ENCODE assay signal across 8 cellular contexts in genomic region chrX:8364369-8365141, GRCh38.
DNase-seq lines count a peak whose midpoint lies in the region; ATAC-seq and TF ChIP-seq lines count a peak whose summit lies in the region.

No MANE protein-coding gene starts in this region.

- no peaks in the 10 kb centered on the region for H3K36me3 ChIP-seq in BE2C

- H3K9me3 ChIP-seq in BE2C = no peaks in the 10 kb centered on the region

- in situ Hi-C loops in KBM-7 (cut with MboI; ENCODE audit: low pct_unique_long_range_greater_than_20kb, low sequenced_read_pairs) = no loop called here

- peak; percentile 44 for TF ChIP-seq CTCF in BE2C (IDR thresholded peaks at IDR 0.05; ENCODE audit: low read depth, low read length)
- no peak for TF ChIP-seq CTCF in omental fat pad (IDR thresholded peaks at IDR 0.05)

- no peaks in the 10 kb centered on the region for H3K27me3 ChIP-seq in BE2C

- peak; percentile 38 for DNase-seq in BE2C
- peak; percentile 51 for DNase-seq in KBM-7
- peak; percentile 15 for DNase-seq in OCI-M1 (lab: John Stamatoyannopoulos, UW)
- DNase-seq in head of caudate nucleus = peak in 29 of 42 donors; percentile 1 to 52 (median 21)
- no peak for DNase-seq in omental fat pad (ENCODE audit: low spot score)

- no peak overlapping the region for H3K4me3 ChIP-seq in BE2C (ENCODE audit: low read depth, low read length)

- intact Hi-C loops in head of caudate nucleus (cut with DNase I) = no loop called here

- ATAC-seq in omental fat pad (ENCODE audit: low FRiP score) (no peak), GM19324 (IDR thresholded peaks at IDR 0.05; ENCODE audit: low FRiP score, unreplicated experiment) (no peak), HG03521 (IDR thresholded peaks at IDR 0.05; ENCODE audit: unreplicated experiment) (no peak), GM21619 (IDR thresholded peaks at IDR 0.05; ENCODE audit: unreplicated experiment) (no peak)

- H3K4me1 ChIP-seq in BE2C = no peaks in the 10 kb centered on the region
